In genomic region chr15:67765706-67766105, GRCh38 we compare ENCODE assay signal across 2 cellular contexts.
A peak's percentile ranks its signal among the peaks of the same experiment; 100 is the strongest.
TF ChIP-seq lines count a peak whose summit lies in the region.

No MANE protein-coding gene starts in this region.

TF ChIP-seq in HEK293, 187 proteins besides CTCF, POLR2A, EP300 and RAD21:
- TF ChIP-seq OSR2 (tag by site-specific recombination; IDR thresholded peaks at IDR 0.05): 0 out of 2 replicates have a peak, but pooled peaks have one; percentile 7
- no peak for TF ChIP-seq ZNF426 (tag by site-specific recombination; IDR thresholded peaks at IDR 0.05)

TF ChIP-seq in K562, 482 proteins besides CTCF, POLR2A, EP300 and RAD21:
- TF ChIP-seq E2F3 (CRISPR knock-in tag; IDR thresholded peaks at IDR 0.05) (no peak), SNAPC5 (CRISPR knock-in tag; IDR thresholded peaks at IDR 0.05) (no peak), SMAD1 (IDR thresholded peaks at IDR 0.05; ENCODE audit: low read depth, low read length, partially characterized antibody) (no peak), PRPF4 (IDR thresholded peaks at IDR 0.05; ENCODE audit: insufficient read depth, low read depth, low read length, poor library complexity, severe bottlenecking) (no peak), TFAM (CRISPR knock-in tag; conservative IDR thresholded peaks at IDR 0.05) (no peak)
TF ChIP-seq in K562: peak in this region for 0.
